Comparison of ENCODE assay signal across 2 cellular contexts in the genomic region with DNA sequence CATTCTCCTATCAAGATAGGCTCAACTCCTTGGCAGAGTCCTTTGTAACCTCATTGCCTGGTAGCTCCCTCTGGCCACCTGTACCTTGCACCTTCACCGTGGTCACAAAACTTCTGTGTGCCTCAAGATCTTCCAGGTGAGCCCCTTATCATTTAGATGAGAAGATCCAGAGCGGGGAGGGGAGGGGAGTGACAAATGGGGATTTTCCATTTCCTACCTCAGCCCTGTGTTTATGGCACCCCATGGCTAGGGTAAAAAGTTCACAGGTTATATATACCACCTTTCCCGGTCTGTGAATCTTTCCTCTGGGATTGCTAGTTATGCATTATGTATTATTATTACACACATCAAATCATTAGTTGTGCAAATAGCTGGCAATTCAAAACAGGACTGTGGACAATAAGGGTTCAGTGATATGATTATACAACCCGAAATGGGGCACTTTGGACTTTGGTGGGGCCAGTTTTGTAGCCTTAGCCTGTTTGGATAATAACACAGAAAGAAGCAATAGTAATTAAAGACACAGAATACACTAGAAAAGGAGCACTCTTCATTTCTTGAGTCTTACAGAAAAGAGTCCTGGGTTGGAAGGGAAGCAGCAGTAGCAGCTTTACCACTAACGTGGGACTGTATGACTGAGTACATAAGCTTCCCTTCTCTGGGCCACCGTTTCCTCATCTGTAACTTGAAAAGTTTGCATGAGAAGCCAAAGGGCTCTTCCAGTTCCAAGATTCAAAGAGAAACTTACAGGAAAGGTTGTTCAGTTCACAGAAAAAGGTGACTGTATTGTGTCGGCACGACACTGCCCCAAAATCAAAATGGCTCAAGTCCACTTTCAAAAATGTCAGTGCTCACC.
TF ChIP-seq lines count a peak whose summit lies in the region.

No MANE protein-coding gene starts in this region.

TF ChIP-seq in K562, 482 proteins besides CTCF, POLR2A, EP300 and RAD21:
- TF ChIP-seq REST (CRISPR knock-in tag; IDR thresholded peaks at IDR 0.05; ENCODE audit: low read depth) (no peak), ZEB2 (IDR thresholded peaks at IDR 0.05) (no peak), ZNF3 (CRISPR knock-in tag; IDR thresholded peaks at IDR 0.05) (no peak), NFE2 (IDR thresholded peaks at IDR 0.05; ENCODE audit: low read depth) (no peak), ZNF140 (CRISPR knock-in tag; IDR thresholded peaks at IDR 0.05) (no peak), TCF3 (CRISPR knock-in tag; IDR thresholded peaks at IDR 0.05) (no peak), GTF3C2 (IDR thresholded peaks at IDR 0.05; ENCODE audit: borderline replicate concordance, extremely low read depth, insufficient read length) (no peak), BACH1 (tag; IDR thresholded peaks at IDR 0.05) (no peak), FOXM1 (IDR thresholded peaks at IDR 0.05; ENCODE audit: low read depth) (no peak), FOXM1 (CRISPR knock-in tag; IDR thresholded peaks at IDR 0.05; ENCODE audit: low read depth) (no peak), NR2C1 (IDR thresholded peaks at IDR 0.05) (no peak), NR2C1 (tag; IDR thresholded peaks at IDR 0.05) (no peak)

TF ChIP-seq in HEK293T, 16 proteins besides CTCF, POLR2A, EP300 and RAD21:
- TF ChIP-seq FOXA1 (IDR thresholded peaks at IDR 0.05) (no peak), SP1 (IDR thresholded peaks at IDR 0.05) (no peak), TARDBP (IDR thresholded peaks at IDR 0.05) (no peak)
